Comparison of ENCODE assay signal across 8 cellular contexts in the genomic region with DNA sequence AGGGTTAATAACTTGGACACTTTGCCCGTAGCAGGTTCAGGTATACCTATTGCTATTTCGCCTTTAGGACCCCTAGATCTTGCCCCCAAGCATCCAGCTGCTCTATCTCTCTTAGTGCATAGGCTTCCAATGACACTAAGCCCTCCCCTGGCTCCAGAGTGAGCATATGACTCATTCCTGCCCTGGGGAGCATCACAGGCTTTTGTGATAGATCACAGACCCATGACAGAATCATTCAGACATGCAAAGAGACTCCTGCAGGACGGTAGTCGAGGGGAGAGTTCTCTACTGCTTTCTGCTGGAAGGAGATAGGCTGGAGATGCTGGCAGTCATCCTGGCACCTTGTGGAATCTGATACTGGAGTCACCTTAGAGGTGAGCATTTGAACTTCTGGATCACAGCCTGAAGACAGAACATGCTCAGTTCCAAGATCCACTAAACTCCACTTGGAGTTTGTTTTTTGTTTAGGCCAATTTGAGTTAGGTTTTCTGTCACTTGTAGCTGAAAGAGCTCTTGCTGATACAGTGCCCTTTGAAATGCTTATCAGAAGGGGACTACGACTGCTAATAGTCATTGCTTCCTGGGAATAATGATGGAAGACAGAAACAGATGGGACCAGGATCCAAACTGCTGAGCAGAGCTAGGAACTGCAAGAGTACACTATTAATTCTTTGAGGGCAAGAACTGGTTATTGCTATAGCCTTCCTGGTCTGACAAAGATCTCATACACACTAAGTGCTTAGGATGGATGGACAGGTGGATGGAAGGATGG. TPM values are rescaled to one million over a fixed set of nuclear protein-coding genes. Genes with fewer than 3 reads are reported as not detected.
DNase-seq lines count a peak whose midpoint lies in the region; ATAC-seq and TF ChIP-seq lines count a peak whose summit lies in the region.
"Had no signal": no experiment of that assay in that cellular context is flagged by ENCODE, and none has a peak within 500 bp of the region (broad histone marks: within the 10 kb centered on the region; RNA-seq: fewer than 3 reads in every experiment).

No MANE protein-coding gene starts in this region.

- peak; percentile 70 for ATAC-seq in GM21576 (IDR thresholded peaks at IDR 0.05; ENCODE audit: unreplicated experiment)

- CTCF ChIA-PET in GM10248 (lab: Yijun Ruan, JAX): interaction anchor here (1.8 to 2.0 kb wide), 2 partner anchors 10 to 50 kb away, joined by 7 read pairs; no protein-coding TSS in a partner anchor

- H3K27me3 ChIP-seq in HUES48 (ENCODE audit: control insufficient read depth, insufficient read depth, low read length) (no peaks in the 10 kb centered on the region), ovary (no peaks in the 10 kb centered on the region)
- H3K27me3 ChIP-seq: suprapubic skin had no signal

- peak overlapping the region; percentile 79 for H3K27ac ChIP-seq in HUES48 (ENCODE audit: low read depth, low read length)
- peak overlapping the region in 1 of 2 donors; percentile 11 for H3K27ac ChIP-seq in ovary
- H3K27ac ChIP-seq: suprapubic skin had no signal

- H3K9me3 ChIP-seq in HUES48 (ENCODE audit: control insufficient read depth, insufficient read depth, low read length): no peaks in the 10 kb centered on the region
- H3K9me3 ChIP-seq in ovary: no peaks in the 10 kb centered on the region
- H3K9me3 ChIP-seq: suprapubic skin had no signal

- DNase-seq in GM10248 (ENCODE audit: extremely low spot score) (peak; percentile 37), fibroblast of villous mesenchyme (ENCODE audit: low read depth) (peak; percentile 92), ovary (peak; percentile 39 to 77 (median 57)), T-helper 1 cell (no peak)
- peak; percentile 43 for DNase-seq in activated CD4-positive, alpha-beta T cell treated with anti-CD3 and anti-CD28 coated beads for 1 hour

- no peak overlapping the region for H3K4me3 ChIP-seq in HUES48 (ENCODE audit: low read depth, low read length)
- H3K4me3 ChIP-seq in fibroblast of villous mesenchyme (ENCODE audit: low read depth, low read length): no peak overlapping the region
- no peak overlapping the region for H3K4me3 ChIP-seq in ovary
- H3K4me3 ChIP-seq: suprapubic skin had no signal

- TF ChIP-seq EP300 in ovary (IDR thresholded peaks at IDR 0.05): no peak

- no peaks in the 10 kb centered on the region for H3K36me3 ChIP-seq in HUES48 (ENCODE audit: control insufficient read depth, insufficient read depth, low read length)
- H3K36me3 ChIP-seq in ovary: no peaks in the 10 kb centered on the region
- H3K36me3 ChIP-seq: suprapubic skin had no signal

- TF ChIP-seq CTCF in GM10248 (IDR thresholded peaks at IDR 0.05; ENCODE audit: control extremely low read depth, extremely low read depth, low read depth, missing control alignments): no peak
- TF ChIP-seq CTCF in fibroblast of villous mesenchyme (IDR thresholded peaks at IDR 0.05; ENCODE audit: insufficient read depth, low read depth, low read length): no peak
- no peak for TF ChIP-seq CTCF in ovary (IDR thresholded peaks at IDR 0.05)

- H3K4me1 ChIP-seq in HUES48 (ENCODE audit: control insufficient read depth, insufficient read depth, low read length) (peaks cover 26% of the 10 kb centered on the region), ovary (ENCODE audit: insufficient read depth) (peaks cover 17% of the 10 kb centered on the region)

- POLR2A ChIA-PET in GM10248 (lab: Yijun Ruan, JAX): no interaction called here

- 16 to 21% (median 19%) methylated on average over 5 of the region's 5 CpGs for WGBS in ovary, 3 donors

- intact Hi-C loops in ovary (cut with DNase I): no loop called here

- no peak for TF ChIP-seq POLR2A in ovary (IDR thresholded peaks at IDR 0.05)

- H3K9ac ChIP-seq in HUES48 (ENCODE audit: low read depth, low read length): no peak overlapping the region

RNA-seq across cellular contexts. Expression of a gene that starts 11.0 kb away (rescaled TPM):
- total RNA-seq in fibroblast of villous mesenchyme: 5.2 and 10.8 TPM in 2 replicates
- total RNA-seq in ovary: 10 to 100 TPM in 6 of 7 donors, 1 to 10 TPM in 1; 8.9 to 16.4 (median 13.4) TPM
- polyA plus RNA-seq in ovary: 10 to 100 TPM; 10.4 to 15.8 TPM

RNA-seq across cellular contexts. Expression of a gene that starts 24.9 kb away (rescaled TPM):
- total RNA-seq in fibroblast of villous mesenchyme: 5.2 and 7.3 TPM in 2 replicates
- 10 to 100 TPM; 11.5 to 15.7 (median 12.6) TPM for total RNA-seq in ovary
- polyA plus RNA-seq in ovary: 10 to 100 TPM in 1 of 2 donors, 1 to 10 TPM in 1; 3.4 to 10.4 TPM

RNA-seq across cellular contexts. Expression of a gene that starts 45.2 kb away (rescaled TPM):
- total RNA-seq in fibroblast of villous mesenchyme: under 0.01 TPM in 1 of 2 replicates, not detected in the other
- under 1 TPM in 3 of 7 donors, not detected in 4; 0.08 to 0.46 (median 0.27) TPM for total RNA-seq in ovary
- polyA plus RNA-seq in ovary: under 1 TPM; 0.11 to 0.37 TPM
- total RNA-seq: suprapubic skin had no signal

Comparison
In these comparisons a context has a peak if more than half of its experiments do, and no peak if none do; other contexts are left out.
1. DNase-seq: peak in GM10248 (single experiment), activated CD4-positive, alpha-beta T cell treated with anti-CD3 and anti-CD28 coated beads for 1 hour (single experiment), fibroblast of villous mesenchyme (single experiment) and ovary (5 of 5); none in T-helper 1 cell (0 of 5).